Comparison of ENCODE assay signal across 9 cellular contexts in the genomic region with DNA sequence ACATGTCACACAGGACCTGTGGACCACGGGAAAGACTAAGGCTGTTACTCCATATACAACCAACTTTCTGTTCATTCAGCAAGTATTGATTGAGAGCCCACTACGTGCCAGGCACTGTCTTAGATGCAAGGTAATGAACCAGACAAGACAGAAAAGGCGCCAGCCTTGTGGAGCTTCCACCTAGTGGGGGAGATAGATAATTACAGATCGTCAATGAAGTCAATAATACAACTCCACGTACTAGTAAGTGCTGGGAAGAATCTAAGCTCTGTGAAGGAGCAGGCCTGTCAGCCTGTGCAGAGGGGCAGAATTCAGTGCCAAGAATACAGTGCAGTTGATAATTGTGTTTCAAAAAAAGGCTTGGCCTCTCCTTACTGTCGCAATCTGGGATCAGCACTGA.
DNase-seq lines count a peak whose midpoint lies in the region; ATAC-seq and TF ChIP-seq lines count a peak whose summit lies in the region.
"Had no signal": no experiment of that assay in that cellular context is flagged by ENCODE, and none has a peak within 500 bp of the region (broad histone marks: within the 10 kb centered on the region; RNA-seq: fewer than 3 reads in every experiment).

No MANE protein-coding gene starts in this region.

- no peaks in the 10 kb centered on the region for H3K79me2 ChIP-seq in OCI-LY3 (ENCODE audit: low read length)

- H3K36me3 ChIP-seq in OCI-LY3 (replicated peaks; ENCODE audit: low read depth, low read length): no peaks in the 10 kb centered on the region
- peaks cover 0 to 10% (median 3%) of the 10 kb centered on the region in 4 donors for H3K36me3 ChIP-seq in sigmoid colon

- H3K9me3 ChIP-seq in OCI-LY3 (ENCODE audit: insufficient read depth, low read length) (no peaks in the 10 kb centered on the region), sigmoid colon (no peaks in the 10 kb centered on the region)

- peak; percentile 51 for ATAC-seq in GM18861 (IDR thresholded peaks at IDR 0.05; ENCODE audit: unreplicated experiment)
- ATAC-seq in GM21529 (IDR thresholded peaks at IDR 0.05; ENCODE audit: unreplicated experiment): no peak
- no peak for ATAC-seq in GM18873 (IDR thresholded peaks at IDR 0.05; ENCODE audit: low FRiP score, unreplicated experiment)

- peaks cover 8% of the 10 kb centered on the region for H3K4me1 ChIP-seq in OCI-LY3 (ENCODE audit: low read length)
- peaks cover 0 to 17% (median 4%) of the 10 kb centered on the region in 4 donors for H3K4me1 ChIP-seq in sigmoid colon

- intact Hi-C loops in sigmoid colon (cut with DNase I): loop anchor here (2.0 to 10.0 kb wide), 2 partner anchors 334 to 802 kb away; no protein-coding TSS in a partner anchor

- H3K27ac ChIP-seq in OCI-LY3 (ENCODE audit: low read length) (no peak overlapping the region), sigmoid colon (peak overlapping the region in 1 of 4 donors; percentile 53)

- H4K20me1 ChIP-seq in OCI-LY3 (ENCODE audit: insufficient read depth, low read length): no peaks in the 10 kb centered on the region

- H3K4me3 ChIP-seq in OCI-LY3 (ENCODE audit: low read length): no peak overlapping the region
- no peak overlapping the region for H3K4me3 ChIP-seq in fibroblast of the aortic adventitia (ENCODE audit: low read depth, low read length)
- H3K4me3 ChIP-seq in sigmoid colon: no peak overlapping the region

- TF ChIP-seq CTCF in OCI-LY3 (IDR thresholded peaks at IDR 0.05; ENCODE audit: low read depth, low read length) (peak; percentile 50), fibroblast of the aortic adventitia (IDR thresholded peaks at IDR 0.05; ENCODE audit: insufficient read depth, low read length) (peak; percentile 47), sigmoid colon (IDR thresholded peaks at IDR 0.05) (peak in 3 of 4 experiments; percentile 9 to 43 (median 27))

- H2AFZ ChIP-seq in OCI-LY3 (ENCODE audit: low read depth, low read length): no peak overlapping the region

- H3K9ac ChIP-seq in OCI-LY3 (ENCODE audit: low read length): no peak overlapping the region

- no peak for TF ChIP-seq EP300 in sigmoid colon (IDR thresholded peaks at IDR 0.05)

- H3K27me3 ChIP-seq in OCI-LY3 (ENCODE audit: low read depth, low read length): no peaks in the 10 kb centered on the region
- no peaks in the 10 kb centered on the region for H3K27me3 ChIP-seq in sigmoid colon

- peak; percentile 37 for DNase-seq in fibroblast of the aortic adventitia (ENCODE audit: low read depth)
- DNase-seq in sigmoid colon: no peak
- no peak for DNase-seq in activated CD4-positive, alpha-beta T cell treated with anti-CD3 and anti-CD28 coated beads, Interleukin-2, amount 50 U/mL, for 1 hour
- no peak for DNase-seq in NCI-H128 (lab: John Stamatoyannopoulos, UW; ENCODE audit: unreplicated experiment)
- DNase-seq: activated effector memory CD4-positive, alpha-beta T cell treated with Interleukin-2 at 50 U/mL for 16 hours had no signal

- WGBS in sigmoid colon, 2 donors: 75 to 82% methylated on average over 6 of the region's 6 CpGs

- H3K4me2 ChIP-seq in OCI-LY3 (ENCODE audit: low read length): no peak overlapping the region

- no peak for TF ChIP-seq POLR2A in sigmoid colon (IDR thresholded peaks at IDR 0.05)
